In genomic region chr17:8138366-8138671, GRCh38 we compare ENCODE assay signal across 9 cellular contexts. TPM values are rescaled to one million over a fixed set of nuclear protein-coding genes. Genes with fewer than 3 reads are reported as not detected.
DNase-seq lines count a peak whose midpoint lies in the region; ATAC-seq, FAIRE-seq and TF ChIP-seq lines count a peak whose summit lies in the region.
"Had no signal": no experiment of that assay in that cellular context is flagged by ENCODE, and none has a peak within 500 bp of the region (broad histone marks: within the 10 kb centered on the region; RNA-seq: fewer than 3 reads in every experiment).

No MANE protein-coding gene starts in this region.

- TF ChIP-seq POLR2A in NB4 (IDR thresholded peaks at IDR 0.05; ENCODE audit: extremely low read depth, insufficient read length), result no peak

- peaks cover 16% of the 10 kb centered on the region for H3K36me3 ChIP-seq in fibroblast of lung (ENCODE audit: control insufficient read depth, insufficient read depth, low read length)

- H3K27ac ChIP-seq in fibroblast of lung (ENCODE audit: insufficient read depth, low read length), result peak overlapping the region; percentile 19

- no peaks in the 10 kb centered on the region for H3K79me2 ChIP-seq in fibroblast of lung (ENCODE audit: control insufficient read depth, insufficient read depth, low read length)

- intact Hi-C loops in sciatic nerve (cut with DNase I), result loop anchor here (2.0 kb wide), 1 partner anchor 48 kb away; no protein-coding TSS in a partner anchor

- H3K9ac ChIP-seq in fibroblast of lung (ENCODE audit: insufficient read depth, low read length), result no peak overlapping the region

- H3K9me3 ChIP-seq in fibroblast of lung (ENCODE audit: control insufficient read depth, insufficient read depth, low read depth, low read length), result no peaks in the 10 kb centered on the region

- DNase-seq in GM12864 (ENCODE audit: low read depth) (no peak), NB4 (ENCODE audit: low read depth) (no peak), fibroblast of lung (ENCODE audit: low read depth in 2 of 2) (no peak), sciatic nerve (ENCODE audit: low spot score) (no peak), SKM-1 treated with dmso at 0.1 percent for 144 hours (lab: John Stamatoyannopoulos, UW; ENCODE audit: unreplicated experiment) (no peak), urothelium cell line (ENCODE audit: low spot score) (no peak), iPS-NIHi11 (ENCODE audit: low spot score) (no peak)

- no peaks in the 10 kb centered on the region for H4K20me1 ChIP-seq in fibroblast of lung (ENCODE audit: control insufficient read depth, extremely low read depth, insufficient read depth, low read length)

- H3K4me3 ChIP-seq in GM12864 (ENCODE audit: low read depth, low read length) (peak overlapping the region; percentile 55), NB4 (ENCODE audit: low read depth, low read length) (peak overlapping the region; percentile 55), fibroblast of lung (replicated peaks in 1 of 4; ENCODE audit: control extremely low read depth in 1 of 4, insufficient read depth in 1 of 4, low read depth in 3 of 4, low read length in 4 of 4) (peak overlapping the region; percentile 9 to 64 (median 40))

- H2AFZ ChIP-seq in fibroblast of lung (ENCODE audit: low read length), result no peak overlapping the region

- TF ChIP-seq CTCF in GM12864 (IDR thresholded peaks at IDR 0.05; ENCODE audit: low read depth, low read length, missing control alignments) (no peak), NB4 (IDR thresholded peaks at IDR 0.05; ENCODE audit: low read depth, low read length) (no peak), fibroblast of lung (conservative IDR thresholded peaks at IDR 0.05 in 1 of 2, IDR thresholded peaks at IDR 0.05 in 1 of 2; ENCODE audit: low read depth in 1 of 2, low read length in 2 of 2) (no peak)

- ATAC-seq in sciatic nerve, result peak; percentile 31
- ATAC-seq in HG03342 (IDR thresholded peaks at IDR 0.05; ENCODE audit: unreplicated experiment), result no peak

- FAIRE-seq in urothelium cell line (lab: Jason Lieb, UNC), result no peak

- peak overlapping the region; percentile 46 for H3K4me2 ChIP-seq in fibroblast of lung (ENCODE audit: extremely low read depth, insufficient read depth, low read length)

- H3K27me3 ChIP-seq in fibroblast of lung (ENCODE audit: control insufficient read depth, insufficient read depth, low read length), result no peaks in the 10 kb centered on the region

- H3K4me1 ChIP-seq in fibroblast of lung (ENCODE audit: control insufficient read depth, extremely low read depth, insufficient read depth, low read length), result peaks cover 8% of the 10 kb centered on the region

RNA-seq across cellular contexts. Expression of gene PER1, which starts 13.9 kb away (rescaled TPM):
- total RNA-seq in fibroblast of lung (3.1 and 6.9 TPM in 2 replicates), sciatic nerve (182 TPM)
- polyA plus RNA-seq in fibroblast of lung, result 2.5 and 4.1 TPM in 2 replicates
- 4.9 and 6.7 TPM in 2 replicates for polyA plus RNA-seq in fibroblast of lung (2012)
- polyA minus RNA-seq in fibroblast of lung (ENCODE audit: low replicate concordance), result 50.9 and 72.7 TPM in 2 replicates

RNA-seq across cellular contexts. Expression of gene HES7, which starts 14.4 kb away (rescaled TPM):
- under 0.01 TPM in 1 of 2 replicates, not detected in the other for total RNA-seq in fibroblast of lung
- not detected in 2 replicates for polyA plus RNA-seq in fibroblast of lung
- not detected in 2 replicates for polyA plus RNA-seq in fibroblast of lung (2012)
- not detected in 2 replicates for polyA minus RNA-seq in fibroblast of lung (ENCODE audit: low replicate concordance)
- 1.1 TPM for total RNA-seq in sciatic nerve

RNA-seq across cellular contexts. Expression of gene ALOXE3, which starts 20.0 kb away (rescaled TPM):
- total RNA-seq in fibroblast of lung, result not detected in 2 replicates
- polyA plus RNA-seq in fibroblast of lung, result 0.01 and 0.03 TPM in 2 replicates
- not detected in 2 replicates for polyA plus RNA-seq in fibroblast of lung (2012)
- polyA minus RNA-seq in fibroblast of lung (ENCODE audit: low replicate concordance), result not detected in 2 replicates
- total RNA-seq in sciatic nerve, result not detected
- total RNA-seq: T-helper 2 cell treated with Interferon-gamma antibody and Interleukin-4, amounts not matched to agents 100 ng/mL and 5 ng/mL, for 36 hours had no signal

RNA-seq across cellular contexts. Expression of gene VAMP2, which starts 24.4 kb away (rescaled TPM):
- 3.6 and 8.1 TPM in 2 replicates for total RNA-seq in fibroblast of lung
- 12.2 and 14.2 TPM in 2 replicates for polyA plus RNA-seq in fibroblast of lung
- 25.6 and 29.3 TPM in 2 replicates for polyA plus RNA-seq in fibroblast of lung (2012)
- polyA minus RNA-seq in fibroblast of lung (ENCODE audit: low replicate concordance), result 24.1 and 29.9 TPM in 2 replicates
- total RNA-seq in sciatic nerve, result 108 TPM

RNA-seq across cellular contexts. Expression of gene TMEM107, which starts 37.9 kb away (rescaled TPM):
- total RNA-seq in fibroblast of lung (15.4 and 36.0 TPM in 2 replicates), sciatic nerve (23.0 TPM)
- 9.8 and 13.0 TPM in 2 replicates for polyA plus RNA-seq in fibroblast of lung
- polyA plus RNA-seq in fibroblast of lung (2012), result 9.9 and 11.9 TPM in 2 replicates
- 27.9 and 61.8 TPM in 2 replicates for polyA minus RNA-seq in fibroblast of lung (ENCODE audit: low replicate concordance)

Comparison
In these comparisons a context has a peak if more than half of its experiments do, and no peak if none do; other contexts are left out.
1. RNA of gene PER1, which starts 13.9 kb away (total RNA-seq): 182 TPM in sciatic nerve (single experiment); 3.1 to 6.9 TPM in fibroblast of lung; every median in the first group is over 10 times any median in the second.
2. Peak in every context shown above with its lines, with median percentiles within 50 percentile points of each other: H3K4me3 ChIP-seq.